11 cellular contexts compared by ENCODE assay signal in genomic region chr18:3213231-3214059, GRCh38. TPM values are rescaled to one million over a fixed set of nuclear protein-coding genes. Genes with fewer than 3 reads are reported as not detected.
DNase-seq lines count a peak whose midpoint lies in the region; ATAC-seq, FAIRE-seq and TF ChIP-seq lines count a peak whose summit lies in the region.
"Had no signal": no experiment of that assay in that cellular context is flagged by ENCODE, and none has a peak within 500 bp of the region (broad histone marks: within the 10 kb centered on the region; RNA-seq: fewer than 3 reads in every experiment).

No MANE protein-coding gene starts in this region.

- TF ChIP-seq POLR2A in HepG2 (IDR thresholded peaks at IDR 0.05; ENCODE audit: insufficient read depth in 1 of 2, low read depth in 2 of 2, low read length in 2 of 2) (no peak), right lobe of liver (IDR thresholded peaks at IDR 0.05) (no peak)

- H3K9ac ChIP-seq in HepG2 (ENCODE audit: insufficient read depth, low read depth, low read length) = no peak overlapping the region

- TF ChIP-seq EP300 in HepG2 (IDR thresholded peaks at IDR 0.05; ENCODE audit: low read depth in 2 of 2, low read length in 2 of 2) (no peak), HepG2 (CRISPR knock-in tag; IDR thresholded peaks at IDR 0.05; ENCODE audit: borderline replicate concordance) (no peak)

- no peak overlapping the region for H3K4me2 ChIP-seq in HepG2 (ENCODE audit: low read depth, low read length)
- H3K4me2 ChIP-seq: GM23338 had no signal

- ATAC-seq in HepG2 (no peak), right lobe of liver (no peak), SK-N-SH treated with all-trans-retinoic acid at 6 μM for 48 hours (peak; percentile 37; the same call in 2 of the 3 replicates), GM21737 (IDR thresholded peaks at IDR 0.05; ENCODE audit: unreplicated experiment) (no peak), GM21619 (IDR thresholded peaks at IDR 0.05; ENCODE audit: unreplicated experiment) (no peak)

- CTCF ChIA-PET in HepG2 (lab: Yijun Ruan, JAX; ENCODE audit: low intra/inter-chr PET ratio, low total read pairs) = no interaction called here

- no peak for FAIRE-seq in HepG2 (lab: Jason Lieb, UNC)
- FAIRE-seq: GM18507 had no signal

- whole genome bisulfite sequencing in HepG2 (ENCODE audit: low lambda C conversion rate) = 77% methylated on average over 6 of the region's 6 CpGs
- WGBS in right lobe of liver (ENCODE audit: insufficient coverage, low coverage, low lambda C conversion rate, missing lambda C conversion rate) = 44% methylated on average over 6 of the region's 6 CpGs

- H3K79me2 ChIP-seq in HepG2 (ENCODE audit: insufficient read depth, low read length) = no peaks in the 10 kb centered on the region

- H3K4me1 ChIP-seq in HepG2 (ENCODE audit: insufficient read depth, low read length) (peaks cover 72% of the 10 kb centered on the region), right lobe of liver (peaks cover 0 to 36% (median 4%) of the 10 kb centered on the region in 4 donors)

- TF ChIP-seq CTCF in HepG2 (CRISPR knock-in tag; IDR thresholded peaks at IDR 0.05) (no peak), right lobe of liver (IDR thresholded peaks at IDR 0.05) (no peak)

- H3K36me3 ChIP-seq in HepG2 (replicated peaks in 1 of 2; ENCODE audit: control insufficient read depth in 1 of 2, insufficient read depth in 2 of 2, low read length in 2 of 2) (no peaks in the 10 kb centered on the region), right lobe of liver (peaks cover 0 to 13% (median 3%) of the 10 kb centered on the region in 4 donors)

- intact Hi-C loops in HepG2 (cut with micrococcal nuclease; ENCODE audit: unreplicated experiment) (no loop called here), right lobe of liver (cut with DNase I) (no loop called here)

- H3K4me3 ChIP-seq in HepG2 (replicated peaks in 1 of 3; ENCODE audit: insufficient read depth in 1 of 3, low read depth in 2 of 3, low read length in 3 of 3) (no peak overlapping the region), right lobe of liver (no peak overlapping the region)
- H3K4me3 ChIP-seq: GM23338 had no signal

- no peak for DNase-seq in HepG2 (ENCODE audit: low spot score)
- DNase-seq in right lobe of liver = no peak
- peak; percentile 9 for DNase-seq in glomerular endothelial cell (ENCODE audit: extremely low read depth, low read depth, low spot score)
- no peak for DNase-seq in activated effector memory CD4-positive, alpha-beta T cell treated with Interleukin-2 at 50 U/mL for 16 hours
- no peak for DNase-seq in GM03348 (ENCODE audit: low spot score)
- DNase-seq: activated CD8-positive, alpha-beta memory T cell treated with anti-CD3 and anti-CD28 coated beads, Interleukin-2, amount 50 U/mL, for 4 hours had no signal

- TF ChIP-seq RAD21 in HepG2 (CRISPR knock-in tag; IDR thresholded peaks at IDR 0.05) = no peak

- POLR2A ChIA-PET in HepG2 (lab: Yijun Ruan, JAX) = no interaction called here

- no peaks in the 10 kb centered on the region for H4K20me1 ChIP-seq in HepG2 (ENCODE audit: insufficient read depth, low read length)

- H3K27ac ChIP-seq in HepG2 (ENCODE audit: extremely low read length, insufficient read depth, low read length) (no peak overlapping the region), right lobe of liver (peak overlapping the region in 1 of 3 donors; percentile 4)

- no TSS peak for BruUV-seq in HepG2 (replicated peaks; lab: Mats Ljungman, UMichigan)

- in situ Hi-C loops in HepG2 (cut with HindIII; ENCODE audit: extremely low pct_ligation_motif_present, low pct_unique_long_range_greater_than_20kb) = no loop called here

- H3K27me3 ChIP-seq in HepG2 (ENCODE audit: control insufficient read depth in 1 of 2, insufficient read depth in 2 of 2, low read length in 2 of 2) = no peaks in the 10 kb centered on the region
- H3K27me3 ChIP-seq in right lobe of liver = no peaks in the 10 kb centered on the region

- no peak overlapping the region for H2AFZ ChIP-seq in HepG2 (ENCODE audit: low read length)

- H3K9me3 ChIP-seq in HepG2 (ENCODE audit: low read length) (no peaks in the 10 kb centered on the region), right lobe of liver (no peaks in the 10 kb centered on the region)

RNA-seq across cellular contexts. Expression of gene MYOM1, which starts 6.3 kb away (rescaled TPM):
- total RNA-seq in HepG2 (2016; rRNA removed; fragmentation: Illumina TruSeq; extraction: Trizol) (0.46 and 1.0 TPM in 2 replicates), right lobe of liver (10 to 100 TPM in 5 of 6 experiments, 1 to 10 TPM in 1; 3.1 to 64.5 (median 19.1) TPM), glomerular endothelial cell (0.15 and 0.41 TPM in 2 replicates)
- 0.35 and 1.3 TPM in 2 replicates for total RNA-seq in HepG2 (2016; cell fraction: cytosol; rRNA removed; fragmentation: Illumina TruSeq; extraction: Trizol; ENCODE audit: low read depth)
- 0.97 and 0.98 TPM in 2 replicates for total RNA-seq in HepG2 (2016; cell fraction: insoluble cytoplasmic fraction; rRNA removed; fragmentation: Illumina TruSeq; extraction: Trizol)
- 0.49 and 0.76 TPM in 2 replicates for total RNA-seq in HepG2 (2016; cell fraction: membrane; rRNA removed; fragmentation: Illumina TruSeq; extraction: Trizol)
- 0.47 and 1.3 TPM in 2 replicates for total RNA-seq in HepG2 (2016; cell fraction: nucleus; rRNA removed; fragmentation: Illumina TruSeq; extraction: Trizol)
- 0.98 and 1.6 TPM in 2 replicates for polyA plus RNA-seq in HepG2 (2011; rRNA removed)
- 1.0 and 1.4 TPM in 2 replicates for polyA plus RNA-seq in HepG2 (2011; cell fraction: cytosol; rRNA removed)
- 3.6 and 4.1 TPM in 2 replicates for polyA plus RNA-seq in HepG2 (2011; cell fraction: nucleus; rRNA removed)
- polyA plus RNA-seq in HepG2 (2012) = 2.6 and 3.3 TPM in 2 replicates
- polyA plus RNA-seq in HepG2 (2016; cell fraction: cytosol; fragmentation: Illumina TruSeq; extraction: Trizol; ENCODE audit: low read depth) = 0.16 and 0.17 TPM in 2 replicates
- 0.60 and 0.63 TPM in 2 replicates for polyA plus RNA-seq in HepG2 (2016; cell fraction: insoluble cytoplasmic fraction; fragmentation: Illumina TruSeq; extraction: Trizol; ENCODE audit: low read depth)
- 0.25 and 0.37 TPM in 2 replicates for polyA plus RNA-seq in HepG2 (2016; cell fraction: membrane; fragmentation: Illumina TruSeq; extraction: Trizol; ENCODE audit: low read depth)
- 1.1 and 1.2 TPM in 2 replicates for polyA plus RNA-seq in HepG2 (2016; cell fraction: nucleus; fragmentation: Illumina TruSeq; extraction: Trizol; ENCODE audit: insufficient read depth, low read depth)
- polyA minus RNA-seq in HepG2 (2011; rRNA and poly(A)+ RNA removed; ENCODE audit: low replicate concordance) = 0.75 and 0.82 TPM in 2 replicates
- polyA minus RNA-seq in HepG2 (2011; cell fraction: cytosol; rRNA and poly(A)+ RNA removed) = 0.89 and 0.97 TPM in 2 replicates
- polyA minus RNA-seq in HepG2 (2011; cell fraction: nucleus; rRNA and poly(A)+ RNA removed) = 2.8 and 4.2 TPM in 2 replicates

RNA-seq across cellular contexts. Expression of gene MYL12A, which starts 34.2 kb away (rescaled TPM):
- total RNA-seq in HepG2 (2016; rRNA removed; fragmentation: Illumina TruSeq; extraction: Trizol) (277 and 357 TPM in 2 replicates), right lobe of liver (100 to 1,000 TPM in 5 of 6 experiments, 10 to 100 TPM in 1; 82.1 to 309 (median 225) TPM), glomerular endothelial cell (1,167 and 1,388 TPM in 2 replicates)
- total RNA-seq in HepG2 (2016; cell fraction: cytosol; rRNA removed; fragmentation: Illumina TruSeq; extraction: Trizol; ENCODE audit: low read depth) = 95.1 and 97.4 TPM in 2 replicates
- 277 and 377 TPM in 2 replicates for total RNA-seq in HepG2 (2016; cell fraction: insoluble cytoplasmic fraction; rRNA removed; fragmentation: Illumina TruSeq; extraction: Trizol)
- 78.5 and 96.6 TPM in 2 replicates for total RNA-seq in HepG2 (2016; cell fraction: membrane; rRNA removed; fragmentation: Illumina TruSeq; extraction: Trizol)
- 143 and 145 TPM in 2 replicates for total RNA-seq in HepG2 (2016; cell fraction: nucleus; rRNA removed; fragmentation: Illumina TruSeq; extraction: Trizol)
- 243 and 261 TPM in 2 replicates for polyA plus RNA-seq in HepG2 (2011; rRNA removed)
- polyA plus RNA-seq in HepG2 (2011; cell fraction: cytosol; rRNA removed) = 156 and 261 TPM in 2 replicates
- polyA plus RNA-seq in HepG2 (2011; cell fraction: nucleus; rRNA removed) = 65.4 and 82.9 TPM in 2 replicates
- 263 and 319 TPM in 2 replicates for polyA plus RNA-seq in HepG2 (2012)
- 53.2 and 57.8 TPM in 2 replicates for polyA plus RNA-seq in HepG2 (2016; cell fraction: cytosol; fragmentation: Illumina TruSeq; extraction: Trizol; ENCODE audit: low read depth)
- polyA plus RNA-seq in HepG2 (2016; cell fraction: insoluble cytoplasmic fraction; fragmentation: Illumina TruSeq; extraction: Trizol; ENCODE audit: low read depth) = 305 and 333 TPM in 2 replicates
- polyA plus RNA-seq in HepG2 (2016; cell fraction: membrane; fragmentation: Illumina TruSeq; extraction: Trizol; ENCODE audit: low read depth) = 53.7 and 63.8 TPM in 2 replicates
- polyA plus RNA-seq in HepG2 (2016; cell fraction: nucleus; fragmentation: Illumina TruSeq; extraction: Trizol; ENCODE audit: insufficient read depth, low read depth) = 156 and 160 TPM in 2 replicates
- polyA minus RNA-seq in HepG2 (2011; rRNA and poly(A)+ RNA removed; ENCODE audit: low replicate concordance) = 91.9 and 99.7 TPM in 2 replicates
- polyA minus RNA-seq in HepG2 (2011; cell fraction: cytosol; rRNA and poly(A)+ RNA removed) = 172 and 198 TPM in 2 replicates
- 130 and 202 TPM in 2 replicates for polyA minus RNA-seq in HepG2 (2011; cell fraction: nucleus; rRNA and poly(A)+ RNA removed)

RNA-seq across cellular contexts. Expression of gene MYL12B, which starts 48.5 kb away (rescaled TPM):
- total RNA-seq in HepG2 (2016; rRNA removed; fragmentation: Illumina TruSeq; extraction: Trizol) (340 and 475 TPM in 2 replicates), right lobe of liver (100 to 1,000 TPM; 113 to 281 (median 185) TPM), glomerular endothelial cell (560 and 705 TPM in 2 replicates)
- 118 and 121 TPM in 2 replicates for total RNA-seq in HepG2 (2016; cell fraction: cytosol; rRNA removed; fragmentation: Illumina TruSeq; extraction: Trizol; ENCODE audit: low read depth)
- total RNA-seq in HepG2 (2016; cell fraction: insoluble cytoplasmic fraction; rRNA removed; fragmentation: Illumina TruSeq; extraction: Trizol) = 344 and 488 TPM in 2 replicates
- total RNA-seq in HepG2 (2016; cell fraction: membrane; rRNA removed; fragmentation: Illumina TruSeq; extraction: Trizol) = 130 and 135 TPM in 2 replicates
- total RNA-seq in HepG2 (2016; cell fraction: nucleus; rRNA removed; fragmentation: Illumina TruSeq; extraction: Trizol) = 113 and 117 TPM in 2 replicates
- 238 and 265 TPM in 2 replicates for polyA plus RNA-seq in HepG2 (2011; rRNA removed)
- 202 and 250 TPM in 2 replicates for polyA plus RNA-seq in HepG2 (2011; cell fraction: cytosol; rRNA removed)
- 45.6 and 55.4 TPM in 2 replicates for polyA plus RNA-seq in HepG2 (2011; cell fraction: nucleus; rRNA removed)
- 212 and 213 TPM in 2 replicates for polyA plus RNA-seq in HepG2 (2012)
- polyA plus RNA-seq in HepG2 (2016; cell fraction: cytosol; fragmentation: Illumina TruSeq; extraction: Trizol; ENCODE audit: low read depth) = 96.0 and 108 TPM in 2 replicates
- polyA plus RNA-seq in HepG2 (2016; cell fraction: insoluble cytoplasmic fraction; fragmentation: Illumina TruSeq; extraction: Trizol; ENCODE audit: low read depth) = 470 and 496 TPM in 2 replicates
- 102 and 106 TPM in 2 replicates for polyA plus RNA-seq in HepG2 (2016; cell fraction: membrane; fragmentation: Illumina TruSeq; extraction: Trizol; ENCODE audit: low read depth)
- polyA plus RNA-seq in HepG2 (2016; cell fraction: nucleus; fragmentation: Illumina TruSeq; extraction: Trizol; ENCODE audit: insufficient read depth, low read depth) = 168 and 175 TPM in 2 replicates
- 114 and 173 TPM in 2 replicates for polyA minus RNA-seq in HepG2 (2011; rRNA and poly(A)+ RNA removed; ENCODE audit: low replicate concordance)
- 94.2 and 95.6 TPM in 2 replicates for polyA minus RNA-seq in HepG2 (2011; cell fraction: cytosol; rRNA and poly(A)+ RNA removed)
- polyA minus RNA-seq in HepG2 (2011; cell fraction: nucleus; rRNA and poly(A)+ RNA removed) = 30.6 and 55.3 TPM in 2 replicates
